7 cellular contexts compared by ENCODE assay signal in genomic region chr22:19445279-19445982, GRCh38. TPM values are rescaled to one million over a fixed set of nuclear protein-coding genes. Genes with fewer than 3 reads are reported as not detected.
DNase-seq lines count a peak whose midpoint lies in the region; ATAC-seq and TF ChIP-seq lines count a peak whose summit lies in the region.
"Not testable (repeated sequence)": the region's sequence is repeated elsewhere in the genome, so short reads cannot be mapped to it uniquely, and the experiment has no call there.

No MANE protein-coding gene starts in this region.

- H3F3A ChIP-seq in SU-DHL-6 (ENCODE audit: insufficient read depth): not testable (repeated sequence)
- H3F3A ChIP-seq in neural progenitor cell (ENCODE audit: low read depth): peaks cover 37% of the 10 kb centered on the region

- H2AFZ ChIP-seq in SU-DHL-6 (ENCODE audit: low read depth, low read length, severe bottlenecking); neural progenitor cell (replicated peaks): not testable (repeated sequence)

- H3K9me3 Mint-ChIP-seq in CD4-positive, alpha-beta T cell; activated CD4-positive, alpha-beta memory T cell treated with anti-CD3 and anti-CD28 coated beads for 36 hours; activated T-helper 17 cell treated with anti-CD3 and anti-CD28 coated beads, Interleukin-2, amount 50 U/mL, for 72 hours; central memory CD8-positive, alpha-beta T cell; immature natural killer cell; neural progenitor cell: not testable (repeated sequence)

- TF ChIP-seq CTCF in CD4-positive, alpha-beta T cell (IDR thresholded peaks at IDR 0.05); SU-DHL-6 (IDR thresholded peaks at IDR 0.05; ENCODE audit: insufficient read depth, low read length, poor library complexity, severe bottlenecking); neural progenitor cell (IDR thresholded peaks at IDR 0.05): not testable (repeated sequence)

- intact Hi-C loops in CD4-positive, alpha-beta T cell (cut with DNase I, micrococcal nuclease): loop anchor here (5.0 to 10.0 kb wide), 3 partner anchors 263 to 341 kb away; partner anchors contain the start of gene ESS2 (in 1 of the 2)
- intact Hi-C loops in activated CD4-positive, alpha-beta memory T cell treated with anti-CD3 and anti-CD28 coated beads for 36 hours (cut with micrococcal nuclease): not testable (repeated sequence)

- H3K4me3 ChIP-seq in SU-DHL-6 (ENCODE audit: insufficient read depth, low read length, poor library complexity, severe bottlenecking); neural progenitor cell: not testable (repeated sequence)

- H3K4me1 ChIP-seq in neural progenitor cell: peaks cover 14% of the 10 kb centered on the region

- peaks cover 51% of the 10 kb centered on the region for H3K79me2 ChIP-seq in SU-DHL-6 (ENCODE audit: insufficient read depth, low read length)
- peaks cover 78% of the 10 kb centered on the region for H3K79me2 ChIP-seq in neural progenitor cell (ENCODE audit: low read depth)

- H3K9me2 ChIP-seq in SU-DHL-6 (replicated peaks; ENCODE audit: insufficient read depth, low read length): not testable (repeated sequence)

- H3K4me2 ChIP-seq in SU-DHL-6 (ENCODE audit: low read depth, low read length, poor library complexity, severe bottlenecking): peak overlapping the region; percentile 57
- H3K4me2 ChIP-seq in neural progenitor cell: peak overlapping the region; percentile 95

- not testable (repeated sequence) for DNase-seq in CD4-positive, alpha-beta T cell; activated CD4-positive, alpha-beta memory T cell treated with anti-CD3 and anti-CD28 coated beads for 36 hours; central memory CD8-positive, alpha-beta T cell (ENCODE audit: low spot score in 2 of 2); immature natural killer cell; neural progenitor cell (ENCODE audit: low spot score)

- peaks cover 61% of the 10 kb centered on the region for H3K36me3 Mint-ChIP-seq in CD4-positive, alpha-beta T cell (ENCODE audit: low read depth)
- H3K36me3 Mint-ChIP-seq in activated CD4-positive, alpha-beta memory T cell treated with anti-CD3 and anti-CD28 coated beads for 36 hours: peaks cover 16% of the 10 kb centered on the region
- H3K36me3 Mint-ChIP-seq in activated T-helper 17 cell treated with anti-CD3 and anti-CD28 coated beads, Interleukin-2, amount 50 U/mL, for 72 hours (ENCODE audit: low read depth): peaks cover 79% of the 10 kb centered on the region
- H3K36me3 Mint-ChIP-seq in central memory CD8-positive, alpha-beta T cell (ENCODE audit: insufficient read depth): peaks cover 28% of the 10 kb centered on the region
- H3K36me3 Mint-ChIP-seq in immature natural killer cell: not testable (repeated sequence)
- H3K36me3 Mint-ChIP-seq in neural progenitor cell: peaks cover 28% of the 10 kb centered on the region

- not testable (repeated sequence) for H3K9ac ChIP-seq in SU-DHL-6 (ENCODE audit: low read length); neural progenitor cell

- H3K27ac ChIP-seq in CD4-positive, alpha-beta T cell (ENCODE audit: low read depth, low read length); SU-DHL-6 (ENCODE audit: low read depth, low read length); neural progenitor cell: not testable (repeated sequence)

- H3K27me3 Mint-ChIP-seq in CD4-positive, alpha-beta T cell; activated CD4-positive, alpha-beta memory T cell treated with anti-CD3 and anti-CD28 coated beads for 36 hours; activated T-helper 17 cell treated with anti-CD3 and anti-CD28 coated beads, Interleukin-2, amount 50 U/mL, for 72 hours; central memory CD8-positive, alpha-beta T cell; immature natural killer cell (ENCODE audit: low read depth in 3 of 3); neural progenitor cell (ENCODE audit: insufficient read depth, low read depth): not testable (repeated sequence)

- H4K20me1 ChIP-seq in SU-DHL-6 (ENCODE audit: low read depth, low read length): not testable (repeated sequence)
- peaks cover 61% of the 10 kb centered on the region for H4K20me1 ChIP-seq in neural progenitor cell (ENCODE audit: low read depth)

- not testable (repeated sequence) for H3K36me3 ChIP-seq in SU-DHL-6 (ENCODE audit: low read length); neural progenitor cell

- peak overlapping the region; percentile 76 for H3K27ac Mint-ChIP-seq in CD4-positive, alpha-beta T cell
- H3K27ac Mint-ChIP-seq in activated CD4-positive, alpha-beta memory T cell treated with anti-CD3 and anti-CD28 coated beads for 36 hours: peak overlapping the region; percentile 25
- H3K27ac Mint-ChIP-seq in activated T-helper 17 cell treated with anti-CD3 and anti-CD28 coated beads, Interleukin-2, amount 50 U/mL, for 72 hours: peak overlapping the region; percentile 72
- H3K27ac Mint-ChIP-seq in central memory CD8-positive, alpha-beta T cell (ENCODE audit: low read depth): peak overlapping the region; percentile 46
- H3K27ac Mint-ChIP-seq in immature natural killer cell: peak overlapping the region; percentile 3 to 70 (median 43)
- not testable (repeated sequence) for H3K27ac Mint-ChIP-seq in neural progenitor cell

- H3K4me1 Mint-ChIP-seq in CD4-positive, alpha-beta T cell (ENCODE audit: low read depth): peaks cover 57% of the 10 kb centered on the region
- peaks cover 49% of the 10 kb centered on the region for H3K4me1 Mint-ChIP-seq in activated CD4-positive, alpha-beta memory T cell treated with anti-CD3 and anti-CD28 coated beads for 36 hours (ENCODE audit: low read depth)
- H3K4me1 Mint-ChIP-seq in activated T-helper 17 cell treated with anti-CD3 and anti-CD28 coated beads, Interleukin-2, amount 50 U/mL, for 72 hours: peaks cover 16% of the 10 kb centered on the region
- H3K4me1 Mint-ChIP-seq in central memory CD8-positive, alpha-beta T cell: peaks cover 46% of the 10 kb centered on the region
- H3K4me1 Mint-ChIP-seq in immature natural killer cell (peaks cover 46 to 59% of the 10 kb centered on the region in 2 donors), neural progenitor cell (peaks cover 34% of the 10 kb centered on the region)

- CTCF ChIA-PET in CD4-positive, alpha-beta T cell (lab: Charles Lee): not testable (repeated sequence)
- CTCF ChIA-PET in activated CD4-positive, alpha-beta memory T cell treated with anti-CD3 and anti-CD28 coated beads for 36 hours (lab: Charles Lee): interaction anchor here (0.6 to 1.1 kb wide), 5 partner anchors 9 to 184 kb away, joined by 3 to 4 read pairs (median 3); no protein-coding TSS in a partner anchor

- POLR2A ChIA-PET in CD4-positive, alpha-beta T cell (lab: Charles Lee): interaction anchor here (1.5 to 8.2 kb wide), 2 partner anchors 12 to 34 kb away, joined by 4 to 94 read pairs; partner anchors contain the start of genes CDC45, HIRA and MRPL40
- POLR2A ChIA-PET in activated CD4-positive, alpha-beta memory T cell treated with anti-CD3 and anti-CD28 coated beads for 36 hours (lab: Charles Lee): interaction anchor here (5.7 kb wide), 1 partner anchor 13 kb away, joined by 59 read pairs; the partner anchor contains the start of genes HIRA and MRPL40

- not testable (repeated sequence) for H3K27me3 ChIP-seq in CD4-positive, alpha-beta T cell (ENCODE audit: control insufficient read depth, insufficient read depth, low read length); SU-DHL-6 (ENCODE audit: low read length); neural progenitor cell

- peak overlapping the region; percentile 80 for H3K4me3 Mint-ChIP-seq in CD4-positive, alpha-beta T cell
- H3K4me3 Mint-ChIP-seq in activated CD4-positive, alpha-beta memory T cell treated with anti-CD3 and anti-CD28 coated beads for 36 hours: peak overlapping the region; percentile 10
- H3K4me3 Mint-ChIP-seq in activated T-helper 17 cell treated with anti-CD3 and anti-CD28 coated beads, Interleukin-2, amount 50 U/mL, for 72 hours: peak overlapping the region; percentile 22
- not testable (repeated sequence) for H3K4me3 Mint-ChIP-seq in central memory CD8-positive, alpha-beta T cell
- H3K4me3 Mint-ChIP-seq in immature natural killer cell (peak overlapping the region; percentile 15 to 65 (median 36)), neural progenitor cell (peak overlapping the region; percentile 55)

- H3K9me3 ChIP-seq in CD4-positive, alpha-beta T cell (ENCODE audit: control insufficient read depth, low read length); SU-DHL-6 (ENCODE audit: insufficient read depth, low read length); neural progenitor cell (ENCODE audit: low read depth): not testable (repeated sequence)

- ATAC-seq in CD4-positive, alpha-beta T cell (ENCODE audit: poor library complexity); activated T-helper 17 cell treated with anti-CD3 and anti-CD28 coated beads, Interleukin-2, amount 50 U/mL, for 72 hours (replicated peaks); central memory CD8-positive, alpha-beta T cell (replicated peaks; ENCODE audit: extremely low read depth, poor library complexity, severe bottlenecking): not testable (repeated sequence)

RNA-seq across cellular contexts. Expression of gene C22orf39, which starts 2.1 kb away (rescaled TPM):
- 10 to 100 TPM; 30.2 to 32.6 TPM for total RNA-seq in CD4-positive, alpha-beta T cell
- total RNA-seq in activated CD4-positive, alpha-beta memory T cell treated with anti-CD3 and anti-CD28 coated beads for 36 hours: 10 to 100 TPM; 23.3 to 23.5 TPM
- 10 to 100 TPM; 18.6 to 21.7 TPM for total RNA-seq in activated T-helper 17 cell treated with anti-CD3 and anti-CD28 coated beads, Interleukin-2, amount 50 U/mL, for 72 hours
- 10 to 100 TPM; 67.8 to 75.5 (median 71.0) TPM for polyA plus RNA-seq in immature natural killer cell
- 49.5 and 57.0 TPM in 2 replicates for total RNA-seq in neural progenitor cell (ENCODE audit: low replicate concordance)

RNA-seq across cellular contexts. Expression of gene MRPL40, which starts 13.1 kb away (rescaled TPM):
- 10 to 100 TPM; 10.7 to 11.3 TPM for total RNA-seq in CD4-positive, alpha-beta T cell
- total RNA-seq in activated CD4-positive, alpha-beta memory T cell treated with anti-CD3 and anti-CD28 coated beads for 36 hours: 10 to 100 TPM; 36.5 to 38.5 TPM
- 10 to 100 TPM; 11.8 to 25.7 TPM for total RNA-seq in activated T-helper 17 cell treated with anti-CD3 and anti-CD28 coated beads, Interleukin-2, amount 50 U/mL, for 72 hours
- 10 to 100 TPM; 64.7 to 85.1 (median 77.9) TPM for polyA plus RNA-seq in immature natural killer cell
- total RNA-seq in neural progenitor cell (ENCODE audit: low replicate concordance): 15.5 and 17.0 TPM in 2 replicates

RNA-seq across cellular contexts. Expression of gene HIRA, which starts 13.9 kb away (rescaled TPM):
- total RNA-seq in CD4-positive, alpha-beta T cell: 10 to 100 TPM; 15.2 to 15.5 TPM
- total RNA-seq in activated CD4-positive, alpha-beta memory T cell treated with anti-CD3 and anti-CD28 coated beads for 36 hours: 10 to 100 TPM; 28.3 to 30.6 TPM
- 10 to 100 TPM; 21.4 to 45.6 TPM for total RNA-seq in activated T-helper 17 cell treated with anti-CD3 and anti-CD28 coated beads, Interleukin-2, amount 50 U/mL, for 72 hours
- polyA plus RNA-seq in immature natural killer cell: 10 to 100 TPM in 1 of 3 donors, 1 to 10 TPM in 2; 4.3 to 11.5 (median 5.2) TPM
- 18.9 and 25.0 TPM in 2 replicates for total RNA-seq in neural progenitor cell (ENCODE audit: low replicate concordance)

RNA-seq across cellular contexts. Expression of gene UFD1, which starts 33.6 kb away (rescaled TPM):
- 10 to 100 TPM; 68.5 to 77.4 TPM for total RNA-seq in CD4-positive, alpha-beta T cell
- 10 to 100 TPM; 85.3 to 91.1 TPM for total RNA-seq in activated CD4-positive, alpha-beta memory T cell treated with anti-CD3 and anti-CD28 coated beads for 36 hours
- 10 to 100 TPM; 56.0 to 93.5 TPM for total RNA-seq in activated T-helper 17 cell treated with anti-CD3 and anti-CD28 coated beads, Interleukin-2, amount 50 U/mL, for 72 hours
- polyA plus RNA-seq in immature natural killer cell: 100 to 1,000 TPM; 106 to 176 (median 142) TPM
- 37.5 and 37.7 TPM in 2 replicates for total RNA-seq in neural progenitor cell (ENCODE audit: low replicate concordance)

RNA-seq across cellular contexts. Expression of gene CDC45, which starts 34.3 kb away (rescaled TPM):
- under 1 TPM; 0.75 to 0.82 TPM for total RNA-seq in CD4-positive, alpha-beta T cell
- 100 to 1,000 TPM; 122 to 130 TPM for total RNA-seq in activated CD4-positive, alpha-beta memory T cell treated with anti-CD3 and anti-CD28 coated beads for 36 hours
- total RNA-seq in activated T-helper 17 cell treated with anti-CD3 and anti-CD28 coated beads, Interleukin-2, amount 50 U/mL, for 72 hours: 10 to 100 TPM; 64.2 to 99.9 TPM
- polyA plus RNA-seq in immature natural killer cell: 1 to 10 TPM in 2 of 3 donors, not detected in 1; 3.1 to 3.5 TPM
- total RNA-seq in neural progenitor cell (ENCODE audit: low replicate concordance): 40.9 and 50.7 TPM in 2 replicates
